8 cellular contexts compared by ENCODE assay signal in genomic region chr3:93979850-93980677, GRCh38. TPM values are rescaled to one million over a fixed set of nuclear protein-coding genes. Genes with fewer than 3 reads are reported as not detected.
DNase-seq lines count a peak whose midpoint lies in the region; ATAC-seq and TF ChIP-seq lines count a peak whose summit lies in the region.

TSS of gene ARL13B (plus strand) at chr3:93980155. CDS start at chr3:93980424, 269 bp downstream.

- peak within 1 kb of the TSS; percentile 90 for H3K4me3 Mint-ChIP-seq in dendritic cell treated with granulocyte-macrophage colony-stimulating factor and Interleukin-4, amounts not matched to agents 40 ng/mL and 50 ng/mL, for 4 days

- no peaks in the 10 kb centered on the region for H3K27me3 ChIP-seq in left lung

- H3K4me3 ChIP-seq in left lung, result peak within 1 kb of the TSS; percentile 72 to 76

- H3K27me3 Mint-ChIP-seq in dendritic cell treated with granulocyte-macrophage colony-stimulating factor and Interleukin-4, amounts not matched to agents 40 ng/mL and 50 ng/mL, for 4 days, result no peaks in the 10 kb centered on the region

- ATAC-seq in GM19372 (IDR thresholded peaks at IDR 0.05; ENCODE audit: low read depth, unreplicated experiment), result peak; percentile 100
- ATAC-seq in HG03558 (IDR thresholded peaks at IDR 0.05; ENCODE audit: extremely low read depth, unreplicated experiment), result peak; percentile 100
- peak; percentile 99 for ATAC-seq in left lung

- H3K9me3 Mint-ChIP-seq in dendritic cell treated with granulocyte-macrophage colony-stimulating factor and Interleukin-4, amounts not matched to agents 40 ng/mL and 50 ng/mL, for 4 days, result no peaks in the 10 kb centered on the region

- TF ChIP-seq CTCF in left lung (IDR thresholded peaks at IDR 0.05), result no peak

- peaks cover 17% of the 10 kb centered on the region for H3K4me1 Mint-ChIP-seq in dendritic cell treated with granulocyte-macrophage colony-stimulating factor and Interleukin-4, amounts not matched to agents 40 ng/mL and 50 ng/mL, for 4 days (ENCODE audit: low read depth)

- peaks cover 0 to 17% of the 10 kb centered on the region in 2 donors for H3K4me1 ChIP-seq in left lung

- intact Hi-C loops in dendritic cell treated with granulocyte-macrophage colony-stimulating factor and Interleukin-4, amounts not matched to agents 40 ng/mL and 50 ng/mL, for 4 days (cut with micrococcal nuclease), result loop anchor here (1.0 kb wide), 1 partner anchor 82 kb away; the partner anchor contains the start of gene DHFR2
- intact Hi-C loops in left lung (cut with DNase I), result no loop called here

- H3K36me3 ChIP-seq in left lung, result no peaks in the 10 kb centered on the region

- H3K36me3 Mint-ChIP-seq in dendritic cell treated with granulocyte-macrophage colony-stimulating factor and Interleukin-4, amounts not matched to agents 40 ng/mL and 50 ng/mL, for 4 days (ENCODE audit: low read depth), result peaks cover 5% of the 10 kb centered on the region

- H3K27ac ChIP-seq in left lung, result peak within 1 kb of the TSS; percentile 87 to 88

- DNase-seq in C1 segment of cervical spinal cord (lab: John Stamatoyannopoulos, UW), result peak; percentile 54 to 98 (median 92)
- DNase-seq in NCI-H748 treated with DMSO at 0.1 percent for 48 hours (lab: John Stamatoyannopoulos, UW), result peak; percentile 84
- peak; percentile 91 to 93 for DNase-seq in activated CD4-positive, alpha-beta T cell treated with anti-CD3 and anti-CD28 coated beads, Interleukin-2, amount 50 U/mL, for 4 hours
- DNase-seq in left lung, result peak; percentile 96 to 99
- peak; percentile 82 to 88 for DNase-seq in stimulated activated CD4-positive, alpha-beta T cell treated with anti-CD3 and anti-CD28 coated beads, Interleukin-2, amount 100 ng/mL, for 48 hours

- H3K27ac Mint-ChIP-seq in dendritic cell treated with granulocyte-macrophage colony-stimulating factor and Interleukin-4, amounts not matched to agents 40 ng/mL and 50 ng/mL, for 4 days, result peak within 1 kb of the TSS; percentile 92

- H3K9me3 ChIP-seq in left lung, result no peaks in the 10 kb centered on the region

RNA-seq across cellular contexts. Expression of gene ARL13B, which starts in this region (rescaled TPM):
- 10 to 100 TPM; 21.5 to 25.2 TPM for total RNA-seq in left lung

Comparison
In these comparisons a context has a peak if more than half of its experiments do, and no peak if none do; other contexts are left out.
1. Peak in every context shown above with its lines: DNase-seq, ATAC-seq, H3K4me3 ChIP-seq and H3K27ac ChIP-seq.